26 cellular contexts compared by ENCODE assay signal in the genomic region with DNA sequence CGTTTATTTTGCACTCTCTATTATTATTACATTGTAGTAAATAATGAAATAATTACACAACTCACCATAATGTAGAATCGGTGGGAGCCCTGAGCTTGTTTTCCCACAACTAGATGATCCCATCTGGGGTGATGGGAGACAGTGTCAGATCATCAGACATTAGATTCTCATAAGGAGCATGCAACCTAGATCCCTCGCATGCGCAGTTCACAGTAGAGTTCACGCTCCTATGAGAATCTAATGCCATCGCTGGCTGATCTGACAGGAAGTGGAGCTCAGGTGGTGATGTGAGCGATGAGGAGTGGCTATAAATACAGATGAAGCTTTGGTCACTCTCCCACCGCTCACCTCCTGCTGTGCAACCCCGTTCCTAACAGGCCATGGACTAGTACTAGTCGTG.
"Had no signal": no experiment of that assay in that cellular context is flagged by ENCODE, and none has a peak within 500 bp of the region (broad histone marks: within the 10 kb centered on the region; RNA-seq: fewer than 3 reads in every experiment).

No MANE protein-coding gene starts in this region.

- H3K27me3 ChIP-seq: stomach, suprapubic skin, testis, thyroid gland, tibial artery, tibial nerve, transverse colon, upper lobe of left lung, upper lobe of right lung, uterus, vagina had no signal

- ATAC-seq: stimulated activated effector memory CD8-positive, alpha-beta T cell treated with anti-CD3 and anti-CD28 coated beads, Interleukin-12 subunit alpha, Interleukin-12 subunit beta, amount 100 ng/mL, for 72 hours; stimulated activated memory B cell treated with anti-CD40 and anti-IgM and Interleukin-4, amounts not matched to agents 10 μg/mL and 1 μg/mL and 100 μg/mL, for 72 hours; stimulated activated naive B cell treated with anti-CD40 and anti-IgM and Interleukin-4, amounts not matched to agents 10 μg/mL and 1 μg/mL and 100 μg/mL, for 72 hours; stimulated activated naive CD8-positive, alpha-beta T cell treated with anti-CD3 and anti-CD28 coated beads, Interleukin-15, amount 100 ng/mL, for 72 hours; stimulated activated naive CD8-positive, alpha-beta T cell treated with anti-CD3 and anti-CD28 coated beads, Interleukin-15, Interleukin-2, amounts not matched to agents 100 U/mL and 50 U/mL, for 24 hours; upper lobe of right lung had no signal

- H3K36me3 ChIP-seq: stomach, suprapubic skin, thoracic aorta, thyroid gland, tibial artery, tibial nerve, transverse colon, upper lobe of left lung, upper lobe of right lung, uterus, vagina had no signal

- H3K9me3 ChIP-seq: stomach, suprapubic skin, testis, thoracic aorta, thyroid gland, tibial artery, tibial nerve, transverse colon, upper lobe of left lung, upper lobe of right lung, uterus, vagina had no signal

- H3K27ac ChIP-seq: stomach, suprapubic skin, testis, thoracic aorta, thyroid gland, tibial artery, tibial nerve, transverse colon, upper lobe of left lung, upper lobe of right lung, uterus, vagina had no signal

- H3K4me1 ChIP-seq: testis, transverse colon, upper lobe of left lung, upper lobe of right lung, uterus had no signal

- H3K4me3 ChIP-seq: stomach, suprapubic skin, testis, thoracic aorta, thyroid gland, tibial artery, tibial nerve, transverse colon, upper lobe of left lung, upper lobe of right lung, uterus, vagina had no signal

- DNase-seq: stimulated activated CD4-positive, alpha-beta T cell treated with anti-CD3 and anti-CD28 coated beads, Interleukin-2, amount 100 ng/mL, for 48 hours; stimulated activated CD4-positive, alpha-beta T cell treated with anti-CD3 and anti-CD28 coated beads, Interleukin-4, amount 100 ng/mL, for 1 hour; stimulated activated CD4-positive, alpha-beta T cell treated with anti-CD3 and anti-CD28 coated beads, Interleukin-4, amount 100 ng/mL, for 24 hours; stimulated activated CD4-positive, alpha-beta T cell treated with anti-CD3 and anti-CD28 coated beads, Interleukin-4, amount 100 ng/mL, for 4 hours; stimulated activated CD8-positive, alpha-beta memory T cell treated with anti-CD3 and anti-CD28 coated beads, Interleukin-4, amount 100 ng/mL, for 48 hours; stimulated activated naive B cell treated with anti-CD40 and anti-IgM and Interleukin-4, amounts not matched to agents 10 μg/mL and 1 μg/mL and 100 μg/mL, for 72 hours; stimulated activated naive CD4-positive, alpha-beta T cell; stimulated activated naive CD4-positive, alpha-beta T cell treated with Interleukin-2 at 50 U/mL for 16 hours; stimulated activated naive CD8-positive, alpha-beta T cell treated with anti-CD3 and anti-CD28 coated beads, Interleukin-15, amount 100 ng/mL, for 72 hours; stimulated activated naive CD8-positive, alpha-beta T cell treated with anti-CD3 and anti-CD28 coated beads, Interleukin-15, Interleukin-2, amounts not matched to agents 100 U/mL and 50 U/mL, for 24 hours; stomach; substantia nigra; testis; thyroid gland; tibial artery; transverse colon; trophoblast cell; upper lobe of left lung; upper lobe of right lung; uterus had no signal
